28 cellular contexts compared by ENCODE assay signal in the genomic region with DNA sequence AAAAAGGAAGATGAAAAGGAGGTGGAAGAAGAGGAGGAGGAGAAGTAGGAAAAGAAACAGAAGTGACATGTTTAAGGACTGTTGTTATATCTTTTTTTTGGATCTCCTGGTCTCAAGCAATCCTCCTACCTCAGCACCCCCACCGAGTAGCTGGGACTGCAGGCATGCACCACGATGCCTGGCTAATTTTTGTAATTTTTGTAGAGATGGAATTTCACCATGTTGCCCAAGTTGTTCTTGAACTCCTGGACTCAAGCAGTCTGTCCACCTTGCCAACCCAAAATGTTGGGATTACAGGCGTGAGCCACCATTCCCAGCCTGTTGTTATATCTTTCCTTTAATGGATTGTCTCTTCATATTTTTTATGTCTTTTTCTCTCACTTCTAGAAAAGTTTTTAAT.
"Had no signal": no experiment of that assay in that cellular context is flagged by ENCODE, and none has a peak within 500 bp of the region (broad histone marks: within the 10 kb centered on the region; RNA-seq: fewer than 3 reads in every experiment).

No MANE protein-coding gene starts in this region.

- ATAC-seq: stimulated activated effector memory CD8-positive, alpha-beta T cell treated with anti-CD3 and anti-CD28 coated beads, Interleukin-12 subunit alpha, Interleukin-12 subunit beta, amount 100 ng/mL, for 72 hours; stimulated activated memory B cell treated with anti-CD40 and anti-IgM and Interleukin-4, amounts not matched to agents 10 μg/mL and 1 μg/mL and 100 μg/mL, for 72 hours; stimulated activated naive B cell treated with anti-CD40 and anti-IgM and Interleukin-4, amounts not matched to agents 10 μg/mL and 1 μg/mL and 100 μg/mL, for 72 hours; stimulated activated naive CD8-positive, alpha-beta T cell treated with anti-CD3 and anti-CD28 coated beads, Interleukin-15, amount 100 ng/mL, for 72 hours; stimulated activated naive CD8-positive, alpha-beta T cell treated with anti-CD3 and anti-CD28 coated beads, Interleukin-15, Interleukin-2, amounts not matched to agents 100 U/mL and 50 U/mL, for 24 hours; upper lobe of right lung had no signal

- H3K27ac Mint-ChIP-seq: stimulated activated memory B cell treated with anti-CD40 and anti-IgM and Interleukin-4, amounts not matched to agents 10 μg/mL and 1 μg/mL and 100 μg/mL, for 72 hours; stimulated activated naive B cell treated with anti-CD40 and anti-IgM and Interleukin-4, amounts not matched to agents 10 μg/mL and 1 μg/mL and 100 μg/mL, for 72 hours; stimulated activated naive CD8-positive, alpha-beta T cell treated with anti-CD3 and anti-CD28 coated beads, Interleukin-15, Interleukin-2, amounts not matched to agents 100 ng/mL and 50 ng/mL, for 24 hours; type B pancreatic cell had no signal

- H3K36me3 ChIP-seq: stomach, suprapubic skin, thoracic aorta, thyroid gland, tibial artery, tibial nerve, transverse colon, upper lobe of left lung, upper lobe of right lung, uterus, vagina had no signal

- H3K27me3 ChIP-seq: stomach, suprapubic skin, testis, thyroid gland, tibial artery, tibial nerve, transverse colon, upper lobe of left lung, upper lobe of right lung, uterus, vagina had no signal

- H3K4me3 Mint-ChIP-seq: stimulated activated effector memory CD8-positive, alpha-beta T cell treated with anti-CD3 and anti-CD28 coated beads, Interleukin-12 subunit alpha, Interleukin-12 subunit beta, amount 100 ng/mL, for 72 hours; stimulated activated memory B cell treated with anti-CD40 and anti-IgM and Interleukin-4, amounts not matched to agents 10 μg/mL and 1 μg/mL and 100 μg/mL, for 72 hours; stimulated activated naive B cell treated with anti-CD40 and anti-IgM and Interleukin-4, amounts not matched to agents 10 μg/mL and 1 μg/mL and 100 μg/mL, for 72 hours; stimulated activated naive CD8-positive, alpha-beta T cell treated with anti-CD3 and anti-CD28 coated beads, Interleukin-15, amount 100 ng/mL, for 72 hours; stimulated activated naive CD8-positive, alpha-beta T cell treated with anti-CD3 and anti-CD28 coated beads, Interleukin-15, Interleukin-2, amounts not matched to agents 100 ng/mL and 50 ng/mL, for 24 hours; type B pancreatic cell had no signal

- H3K9me3 ChIP-seq: stomach, suprapubic skin, testis, thoracic aorta, thyroid gland, tibial artery, tibial nerve, transverse colon, upper lobe of left lung, upper lobe of right lung, uterus, vagina had no signal

- H3K27ac ChIP-seq: stomach, suprapubic skin, testis, thoracic aorta, thyroid gland, tibial artery, tibial nerve, transverse colon, upper lobe of left lung, upper lobe of right lung, uterus, vagina had no signal

- H3K27me3 Mint-ChIP-seq: stimulated activated memory B cell treated with anti-CD40 and anti-IgM and Interleukin-4, amounts not matched to agents 10 μg/mL and 1 μg/mL and 100 μg/mL, for 72 hours; stimulated activated naive CD8-positive, alpha-beta T cell treated with anti-CD3 and anti-CD28 coated beads, Interleukin-15, amount 100 ng/mL, for 72 hours; stimulated activated naive CD8-positive, alpha-beta T cell treated with anti-CD3 and anti-CD28 coated beads, Interleukin-15, Interleukin-2, amounts not matched to agents 100 ng/mL and 50 ng/mL, for 24 hours; type B pancreatic cell had no signal

- H3K4me1 ChIP-seq: stomach, testis, tibial artery, transverse colon, upper lobe of left lung, upper lobe of right lung, uterus, vagina had no signal

- DNase-seq: stimulated activated CD4-positive, alpha-beta T cell treated with anti-CD3 and anti-CD28 coated beads, Interleukin-2, amount 100 ng/mL, for 48 hours; stimulated activated CD4-positive, alpha-beta T cell treated with anti-CD3 and anti-CD28 coated beads, Interleukin-4, amount 100 ng/mL, for 1 hour; stimulated activated CD4-positive, alpha-beta T cell treated with anti-CD3 and anti-CD28 coated beads, Interleukin-4, amount 100 ng/mL, for 24 hours; stimulated activated CD4-positive, alpha-beta T cell treated with anti-CD3 and anti-CD28 coated beads, Interleukin-4, amount 100 ng/mL, for 4 hours; stimulated activated CD8-positive, alpha-beta memory T cell treated with anti-CD3 and anti-CD28 coated beads, Interleukin-4, amount 100 ng/mL, for 48 hours; stimulated activated naive B cell treated with anti-CD40 and anti-IgM and Interleukin-4, amounts not matched to agents 10 μg/mL and 1 μg/mL and 100 μg/mL, for 72 hours; stimulated activated naive CD4-positive, alpha-beta T cell; stimulated activated naive CD4-positive, alpha-beta T cell treated with Interleukin-2 at 50 U/mL for 16 hours; stimulated activated naive CD8-positive, alpha-beta T cell treated with anti-CD3 and anti-CD28 coated beads, Interleukin-15, amount 100 ng/mL, for 72 hours; stimulated activated naive CD8-positive, alpha-beta T cell treated with anti-CD3 and anti-CD28 coated beads, Interleukin-15, Interleukin-2, amounts not matched to agents 100 U/mL and 50 U/mL, for 24 hours; stomach; substantia nigra; testis; thyroid gland; tibial artery; transverse colon; upper lobe of left lung; upper lobe of right lung; uterus had no signal

- H3K36me3 Mint-ChIP-seq: stimulated activated effector memory CD8-positive, alpha-beta T cell treated with anti-CD3 and anti-CD28 coated beads, Interleukin-12 subunit alpha, Interleukin-12 subunit beta, amount 100 ng/mL, for 72 hours; stimulated activated memory B cell treated with anti-CD40 and anti-IgM and Interleukin-4, amounts not matched to agents 10 μg/mL and 1 μg/mL and 100 μg/mL, for 72 hours; stimulated activated naive B cell treated with anti-CD40 and anti-IgM and Interleukin-4, amounts not matched to agents 10 μg/mL and 1 μg/mL and 100 μg/mL, for 72 hours; type B pancreatic cell had no signal

- FAIRE-seq: urothelium cell line had no signal

- H3K4me3 ChIP-seq: stomach, suprapubic skin, testis, thoracic aorta, thyroid gland, tibial artery, tibial nerve, transverse colon, upper lobe of left lung, upper lobe of right lung, uterus, vagina had no signal

- H3K4me1 Mint-ChIP-seq: stimulated activated effector memory CD8-positive, alpha-beta T cell treated with anti-CD3 and anti-CD28 coated beads, Interleukin-12 subunit alpha, Interleukin-12 subunit beta, amount 100 ng/mL, for 72 hours; stimulated activated memory B cell treated with anti-CD40 and anti-IgM and Interleukin-4, amounts not matched to agents 10 μg/mL and 1 μg/mL and 100 μg/mL, for 72 hours; stimulated activated naive B cell treated with anti-CD40 and anti-IgM and Interleukin-4, amounts not matched to agents 10 μg/mL and 1 μg/mL and 100 μg/mL, for 72 hours; stimulated activated naive CD8-positive, alpha-beta T cell treated with anti-CD3 and anti-CD28 coated beads, Interleukin-15, amount 100 ng/mL, for 72 hours had no signal
